1 cellular context compared by ENCODE assay signal in the genomic region with DNA sequence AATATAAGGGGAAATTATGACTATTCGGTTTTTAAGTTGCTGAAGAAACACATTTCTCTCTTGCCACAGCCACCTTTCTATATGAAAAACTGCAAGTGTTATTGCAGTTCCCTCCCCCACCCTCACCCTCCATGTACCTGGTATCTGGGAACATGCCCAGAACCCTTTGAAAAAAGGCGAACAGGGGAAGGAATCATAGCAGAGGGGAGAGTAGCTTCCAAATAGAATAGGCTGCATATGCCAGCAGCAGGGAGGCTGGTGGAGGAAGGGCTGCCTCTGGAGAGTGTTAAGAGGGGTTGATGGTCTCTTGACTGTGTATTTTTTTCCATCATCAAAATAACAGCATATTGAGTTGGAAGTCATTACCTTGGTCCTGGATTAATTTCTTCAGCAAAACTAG.
TF ChIP-seq lines count a peak whose summit lies in the region.

No MANE protein-coding gene starts in this region.

TF ChIP-seq in IMR-90, 13 proteins besides CTCF, POLR2A, EP300 and RAD21:
- TF ChIP-seq FOS (IDR thresholded peaks at IDR 0.05; ENCODE audit: low read depth, low read length) (no peak), RCOR1 (IDR thresholded peaks at IDR 0.05; ENCODE audit: insufficient replicate concordance, low read length) (no peak), CEBPB (IDR thresholded peaks at IDR 0.05; ENCODE audit: low read depth, low read length) (no peak)
- TF ChIP-seq, protein P1, sequence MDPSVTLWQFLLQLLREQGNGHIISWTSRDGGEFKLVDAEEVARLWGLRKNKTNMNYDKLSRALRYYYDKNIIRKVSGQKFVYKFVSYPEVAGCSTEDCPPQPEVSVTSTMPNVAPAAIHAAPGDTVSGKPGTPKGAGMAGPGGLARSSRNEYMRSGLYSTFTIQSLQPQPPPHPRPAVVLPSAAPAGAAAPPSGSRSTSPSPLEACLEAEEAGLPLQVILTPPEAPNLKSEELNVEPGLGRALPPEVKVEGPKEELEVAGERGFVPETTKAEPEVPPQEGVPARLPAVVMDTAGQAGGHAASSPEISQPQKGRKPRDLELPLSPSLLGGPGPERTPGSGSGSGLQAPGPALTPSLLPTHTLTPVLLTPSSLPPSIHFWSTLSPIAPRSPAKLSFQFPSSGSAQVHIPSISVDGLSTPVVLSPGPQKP (IDR thresholded peaks at IDR 0.05; ENCODE audit: borderline replicate concordance, low read depth, low read length), result no peak
TF ChIP-seq in IMR-90: peak in this region for 0.
